8 cellular contexts compared by ENCODE assay signal in genomic region chr6:3258720-3259490, GRCh38. TPM values are rescaled to one million over a fixed set of nuclear protein-coding genes. Genes with fewer than 3 reads are reported as not detected.
DNase-seq lines count a peak whose midpoint lies in the region; ATAC-seq, FAIRE-seq and TF ChIP-seq lines count a peak whose summit lies in the region.

Gene PSMG4 (plus strand): TSS chr6:3258947. CDS start chr6:3259023, 76 bp downstream.

- no peaks in the 10 kb centered on the region for H3K9me3 ChIP-seq in HepG2 (ENCODE audit: low read length)

- peak; percentile 77 for ATAC-seq in GM19372 (IDR thresholded peaks at IDR 0.05; ENCODE audit: low read depth, unreplicated experiment)
- peak; percentile 71 for ATAC-seq in HG03520 (IDR thresholded peaks at IDR 0.05; ENCODE audit: unreplicated experiment)
- peak; percentile 89 for ATAC-seq in HepG2

- peaks cover 50% of the 10 kb centered on the region for H3K4me1 ChIP-seq in HepG2 (ENCODE audit: insufficient read depth, low read length)

- peaks cover 47% of the 10 kb centered on the region for H3K79me2 ChIP-seq in HepG2 (ENCODE audit: insufficient read depth, low read length)

- in situ Hi-C loops in HepG2 (cut with HindIII; ENCODE audit: extremely low pct_ligation_motif_present, low pct_unique_long_range_greater_than_20kb): loop anchor here (10.0 kb wide), 1 partner anchor 264 kb away; the partner anchor contains the start of gene NQO2

- BruUV-seq in HepG2 (replicated peaks; lab: Mats Ljungman, UMichigan): no TSS peak

- intact Hi-C loops in dendritic cell treated with granulocyte-macrophage colony-stimulating factor and Interleukin-4, amounts not matched to agents 40 ng/mL and 50 ng/mL, for 4 days (cut with micrococcal nuclease): loop anchor here (5.0 to 10.0 kb wide), 2 partner anchors 97 to 264 kb away; partner anchors contain the start of gene NQO2
- intact Hi-C loops in HepG2 (cut with micrococcal nuclease; ENCODE audit: unreplicated experiment): loop anchor here (2.0 to 5.0 kb wide), 2 partner anchors 62 to 132 kb away; no protein-coding TSS in a partner anchor

- peak within 1 kb of the TSS; percentile 70 for H3K27ac ChIP-seq in HepG2 (ENCODE audit: extremely low read length, insufficient read depth, low read length)

- H3K27me3 ChIP-seq in HepG2 (ENCODE audit: control insufficient read depth in 1 of 2, insufficient read depth in 2 of 2, low read length in 2 of 2): peaks cover 0 to 32% of the 10 kb centered on the region in 2 experiments; a peak in 3 of 5 replicates

- H3K36me3 Mint-ChIP-seq in dendritic cell treated with granulocyte-macrophage colony-stimulating factor and Interleukin-4, amounts not matched to agents 40 ng/mL and 50 ng/mL, for 4 days (ENCODE audit: low read depth): peaks cover 19% of the 10 kb centered on the region

- H3K4me3 ChIP-seq in HepG2 (replicated peaks in 1 of 3; ENCODE audit: insufficient read depth in 1 of 3, low read depth in 2 of 3, low read length in 3 of 3): peak within 1 kb of the TSS; percentile 92 to 96 (median 96)

- TF ChIP-seq RAD21 in HepG2 (CRISPR knock-in tag; IDR thresholded peaks at IDR 0.05): peak; percentile 37; the same call in 1 of the 2 replicates

- no peaks in the 10 kb centered on the region for H3K9me3 Mint-ChIP-seq in dendritic cell treated with granulocyte-macrophage colony-stimulating factor and Interleukin-4, amounts not matched to agents 40 ng/mL and 50 ng/mL, for 4 days

- peaks cover 14% of the 10 kb centered on the region for H4K20me1 ChIP-seq in HepG2 (ENCODE audit: insufficient read depth, low read length)

- peak; percentile 36 for TF ChIP-seq CTCF in HepG2 (CRISPR knock-in tag; IDR thresholded peaks at IDR 0.05)

- H3K27me3 Mint-ChIP-seq in dendritic cell treated with granulocyte-macrophage colony-stimulating factor and Interleukin-4, amounts not matched to agents 40 ng/mL and 50 ng/mL, for 4 days: peaks cover 22% of the 10 kb centered on the region

- peak within 1 kb of the TSS; percentile 97 for H3K4me3 Mint-ChIP-seq in dendritic cell treated with granulocyte-macrophage colony-stimulating factor and Interleukin-4, amounts not matched to agents 40 ng/mL and 50 ng/mL, for 4 days

- DNase-seq in C1 segment of cervical spinal cord (lab: John Stamatoyannopoulos, UW) (peak; percentile 55 to 94 (median 88)), NCI-H748 (lab: John Stamatoyannopoulos, UW; ENCODE audit: unreplicated experiment) (peak; percentile 91), HepG2 (ENCODE audit: low spot score) (peak; percentile 84)
- peak; percentile 91 to 92 for DNase-seq in activated CD4-positive, alpha-beta T cell treated with anti-CD3 and anti-CD28 coated beads, Interleukin-2, amount 50 U/mL, for 24 hours (ENCODE audit: low read depth in 1 of 2, low spot score in 1 of 2)
- DNase-seq in stimulated activated CD4-positive, alpha-beta T cell treated with anti-CD3 and anti-CD28 coated beads, Interleukin-2, amount 100 ng/mL, for 4 hours (ENCODE audit: low read depth): peak; percentile 91

- peak within 1 kb of the TSS; percentile 87 for H3K9ac ChIP-seq in HepG2 (ENCODE audit: insufficient read depth, low read depth, low read length)

- peaks cover 4 to 11% of the 10 kb centered on the region in 2 experiments; a peak in 4 of 5 replicates for H3K36me3 ChIP-seq in HepG2 (replicated peaks in 1 of 2; ENCODE audit: control insufficient read depth in 1 of 2, insufficient read depth in 2 of 2, low read length in 2 of 2)

- peaks cover 38% of the 10 kb centered on the region for H3K4me1 Mint-ChIP-seq in dendritic cell treated with granulocyte-macrophage colony-stimulating factor and Interleukin-4, amounts not matched to agents 40 ng/mL and 50 ng/mL, for 4 days (ENCODE audit: low read depth)

- POLR2A ChIA-PET in HepG2 (lab: Yijun Ruan, JAX): interaction anchor here (0.6 to 2.2 kb wide), 14 partner anchors 9 to 877 kb away, joined by 3 to 30 read pairs (median 4); partner anchors contain the start of genes BPHL, ECI2 and NQO2

- peak; percentile 93 for FAIRE-seq in HepG2 (lab: Jason Lieb, UNC)

- H3K4me2 ChIP-seq in HepG2 (ENCODE audit: low read depth, low read length): peak within 1 kb of the TSS; percentile 80

- WGBS in HepG2 (ENCODE audit: low lambda C conversion rate): 1% methylated on average over 18 of the region's 80 CpGs

- no peak within 1 kb of the TSS for H2AFZ ChIP-seq in HepG2 (ENCODE audit: low read length)

- TF ChIP-seq POLR2A in HepG2 (IDR thresholded peaks at IDR 0.05; ENCODE audit: insufficient read depth in 1 of 2, low read depth in 2 of 2, low read length in 2 of 2): peak; percentile 79 to 89

- TF ChIP-seq EP300 in HepG2 (IDR thresholded peaks at IDR 0.05; ENCODE audit: low read depth in 2 of 2, low read length in 2 of 2) (no peak; a peak in 2 of 4 replicates), HepG2 (CRISPR knock-in tag; IDR thresholded peaks at IDR 0.05; ENCODE audit: borderline replicate concordance) (no peak; the same call in 1 of the 2 replicates)

- peak within 1 kb of the TSS; percentile 83 for H3K27ac Mint-ChIP-seq in dendritic cell treated with granulocyte-macrophage colony-stimulating factor and Interleukin-4, amounts not matched to agents 40 ng/mL and 50 ng/mL, for 4 days

- CTCF ChIA-PET in HepG2 (lab: Yijun Ruan, JAX; ENCODE audit: low intra/inter-chr PET ratio, low total read pairs): interaction anchor here (0.6 to 1.6 kb wide), 2 partner anchors 132 to 145 kb away, joined by 3 to 5 read pairs; no protein-coding TSS in a partner anchor

TF ChIP-seq in HepG2, 621 proteins besides CTCF, POLR2A, EP300 and RAD21 (continues in another document):
- TF ChIP-seq, protein P1, sequence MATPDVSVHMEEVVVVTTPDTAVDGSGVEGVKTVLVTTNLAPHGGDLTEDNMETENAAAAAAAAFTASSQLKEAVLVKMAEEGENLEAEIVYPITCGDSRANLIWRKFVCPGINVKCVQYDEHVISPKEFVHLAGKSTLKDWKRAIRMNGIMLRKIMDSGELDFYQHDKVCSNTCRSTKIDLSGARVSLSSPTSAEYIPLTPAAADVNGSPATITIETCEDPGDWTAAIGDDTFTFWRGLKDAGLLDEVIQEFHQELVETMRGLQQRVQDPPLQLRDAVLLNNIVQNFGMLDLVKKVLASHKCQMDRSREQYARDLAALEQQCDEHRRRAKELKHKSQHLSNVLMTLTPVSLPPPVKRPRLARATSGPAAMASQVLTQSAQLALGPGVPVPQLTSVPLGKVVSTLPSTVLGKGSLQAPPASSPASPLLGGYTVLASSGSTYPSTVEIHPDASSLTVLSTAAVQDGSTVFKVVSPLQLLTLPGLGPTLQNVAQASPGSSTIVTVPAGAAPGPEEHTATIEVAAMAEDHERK (CRISPR knock-in tag; IDR thresholded peaks at IDR 0.05; ENCODE audit: low read depth): 0 out of 2 replicates have a peak, but pooled peaks have one; percentile 32
- TF ChIP-seq CBX5 (CRISPR knock-in tag; IDR thresholded peaks at IDR 0.05; ENCODE audit: borderline replicate concordance): peak; percentile 85
- TF ChIP-seq CREB1 (IDR thresholded peaks at IDR 0.05): peak; percentile 54
- TF ChIP-seq CREB1 (CRISPR knock-in tag; IDR thresholded peaks at IDR 0.05): no peak
- peak; percentile 80 for TF ChIP-seq MAZ (IDR thresholded peaks at IDR 0.05; ENCODE audit: borderline replicate concordance, low read depth, low read length)
- TF ChIP-seq MAZ (CRISPR knock-in tag; IDR thresholded peaks at IDR 0.05; ENCODE audit: low read depth): peak; percentile 97
- peak; percentile 75; the same call in 1 of the 2 replicates for TF ChIP-seq ZNF788 (CRISPR knock-in tag; IDR thresholded peaks at IDR 0.05; ENCODE audit: borderline replicate concordance)
- no peak for TF ChIP-seq ZNF296 (CRISPR knock-in tag; conservative IDR thresholded peaks at IDR 0.05)
- TF ChIP-seq WIZ (CRISPR knock-in tag; IDR thresholded peaks at IDR 0.05): no peak
- TF ChIP-seq, protein P2, sequence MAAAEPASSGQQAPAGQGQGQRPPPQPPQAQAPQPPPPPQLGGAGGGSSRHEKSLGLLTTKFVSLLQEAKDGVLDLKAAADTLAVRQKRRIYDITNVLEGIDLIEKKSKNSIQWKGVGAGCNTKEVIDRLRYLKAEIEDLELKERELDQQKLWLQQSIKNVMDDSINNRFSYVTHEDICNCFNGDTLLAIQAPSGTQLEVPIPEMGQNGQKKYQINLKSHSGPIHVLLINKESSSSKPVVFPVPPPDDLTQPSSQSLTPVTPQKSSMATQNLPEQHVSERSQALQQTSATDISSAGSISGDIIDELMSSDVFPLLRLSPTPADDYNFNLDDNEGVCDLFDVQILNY (CRISPR knock-in tag; conservative IDR thresholded peaks at IDR 0.05): 0 out of 2 replicates have a peak, but pooled peaks have one; percentile 42
- peak; percentile 82; the same call in 1 of the 2 replicates for TF ChIP-seq ZNF678 (CRISPR knock-in tag; IDR thresholded peaks at IDR 0.05)
- TF ChIP-seq ELF4 (CRISPR knock-in tag; IDR thresholded peaks at IDR 0.05; ENCODE audit: borderline replicate concordance): no peak; the same call in 1 of the 2 replicates

RNA-seq across cellular contexts. Expression of gene PSMG4, which starts in this region (rescaled TPM):
- 24.5 and 32.8 TPM in 2 replicates for total RNA-seq in HepG2 (2016; rRNA removed; fragmentation: Illumina TruSeq; extraction: Trizol)
- total RNA-seq in HepG2 (2016; cell fraction: cytosol; rRNA removed; fragmentation: Illumina TruSeq; extraction: Trizol; ENCODE audit: low read depth): 43.3 and 56.1 TPM in 2 replicates
- 26.0 and 30.5 TPM in 2 replicates for total RNA-seq in HepG2 (2016; cell fraction: insoluble cytoplasmic fraction; rRNA removed; fragmentation: Illumina TruSeq; extraction: Trizol)
- total RNA-seq in HepG2 (2016; cell fraction: membrane; rRNA removed; fragmentation: Illumina TruSeq; extraction: Trizol): 33.3 and 46.1 TPM in 2 replicates
- 22.5 and 24.0 TPM in 2 replicates for total RNA-seq in HepG2 (2016; cell fraction: nucleus; rRNA removed; fragmentation: Illumina TruSeq; extraction: Trizol)
- polyA plus RNA-seq in HepG2 (2011; rRNA removed): 28.5 and 32.8 TPM in 2 replicates
- 24.5 and 48.7 TPM in 2 replicates for polyA plus RNA-seq in HepG2 (2011; cell fraction: cytosol; rRNA removed)
- polyA plus RNA-seq in HepG2 (2011; cell fraction: nucleus; rRNA removed): 39.7 and 47.3 TPM in 2 replicates
- polyA plus RNA-seq in HepG2 (2012): 24.7 TPM in 2 replicates
- 40.0 and 56.6 TPM in 2 replicates for polyA plus RNA-seq in HepG2 (2016; cell fraction: cytosol; fragmentation: Illumina TruSeq; extraction: Trizol; ENCODE audit: low read depth)
- polyA plus RNA-seq in HepG2 (2016; cell fraction: insoluble cytoplasmic fraction; fragmentation: Illumina TruSeq; extraction: Trizol; ENCODE audit: low read depth): 25.9 and 30.2 TPM in 2 replicates
- 27.5 and 37.6 TPM in 2 replicates for polyA plus RNA-seq in HepG2 (2016; cell fraction: membrane; fragmentation: Illumina TruSeq; extraction: Trizol; ENCODE audit: low read depth)
- 36.5 and 39.2 TPM in 2 replicates for polyA plus RNA-seq in HepG2 (2016; cell fraction: nucleus; fragmentation: Illumina TruSeq; extraction: Trizol; ENCODE audit: insufficient read depth, low read depth)
- polyA minus RNA-seq in HepG2 (2011; rRNA and poly(A)+ RNA removed; ENCODE audit: low replicate concordance): 28.6 and 43.2 TPM in 2 replicates
- polyA minus RNA-seq in HepG2 (2011; cell fraction: cytosol; rRNA and poly(A)+ RNA removed): 12.1 and 14.2 TPM in 2 replicates
- 23.0 and 28.2 TPM in 2 replicates for polyA minus RNA-seq in HepG2 (2011; cell fraction: nucleus; rRNA and poly(A)+ RNA removed)

Comparison
In these comparisons a context has a peak if more than half of its experiments do, and no peak if none do; other contexts are left out.
1. Peak in every context shown above with its lines: DNase-seq, ATAC-seq, H3K4me3 ChIP-seq and H3K27ac ChIP-seq.